In genomic region chr16:3643095-3643730, GRCh38 we compare ENCODE assay signal across 11 cellular contexts. TPM values are rescaled to one million over a fixed set of nuclear protein-coding genes. Genes with fewer than 3 reads are reported as not detected.
DNase-seq lines count a peak whose midpoint lies in the region; TF ChIP-seq lines count a peak whose summit lies in the region.
"Had no signal": no experiment of that assay in that cellular context is flagged by ENCODE, and none has a peak within 500 bp of the region (broad histone marks: within the 10 kb centered on the region; RNA-seq: fewer than 3 reads in every experiment).

No MANE protein-coding gene starts in this region.

- no peaks in the 10 kb centered on the region for H4K20me1 ChIP-seq in hepatocyte (ENCODE audit: insufficient read depth, poor library complexity, severe bottlenecking)

- H3K79me2 ChIP-seq in hepatocyte, result peaks cover 41% of the 10 kb centered on the region

- H3K9me3 ChIP-seq in hepatocyte (ENCODE audit: low read depth) (no peaks in the 10 kb centered on the region), spleen (no peaks in the 10 kb centered on the region)

- TF ChIP-seq CTCF in VCaP (conservative IDR thresholded peaks at IDR 0.05) (no peak), hepatocyte (IDR thresholded peaks at IDR 0.05; ENCODE audit: poor library complexity) (no peak), spleen (IDR thresholded peaks at IDR 0.05 in 8 of 11, conservative IDR thresholded peaks at IDR 0.05 in 3 of 11) (no peak)

- H3K4me1 ChIP-seq in hepatocyte (ENCODE audit: insufficient read depth), result peaks cover 68% of the 10 kb centered on the region
- H3K4me1 ChIP-seq in spleen, result peaks cover 0 to 1% (median 0%) of the 10 kb centered on the region in 6 donors

- H3K4me3 ChIP-seq in hepatocyte (no peak overlapping the region), spleen (no peak overlapping the region)

- intact Hi-C loops in spleen (cut with DNase I; ENCODE audit: low total_unique reads), result no loop called here

- H2AFZ ChIP-seq in hepatocyte, result no peak overlapping the region

- H3K4me2 ChIP-seq in hepatocyte, result peak overlapping the region; percentile 71
- H3K4me2 ChIP-seq: KMS-11 had no signal

- H3K27ac ChIP-seq in VCaP (peak overlapping the region; percentile 92), hepatocyte (peak overlapping the region; percentile 96), spleen (no peak overlapping the region)
- H3K27ac ChIP-seq: KMS-11 had no signal

- H3K36me3 ChIP-seq in hepatocyte (replicated peaks; ENCODE audit: insufficient read depth, low read depth) (no peaks in the 10 kb centered on the region), spleen (peaks cover 0 to 83% (median 27%) of the 10 kb centered on the region in 6 donors)

- H3K27me3 ChIP-seq in hepatocyte, result no peaks in the 10 kb centered on the region
- H3K27me3 ChIP-seq in spleen (replicated peaks in 1 of 7), result no peaks in the 10 kb centered on the region

- WGBS in hepatocyte (ENCODE audit: low lambda C conversion rate, missing lambda C conversion rate), result 78% methylated on average over 14 of the region's 14 CpGs
- WGBS in spleen, 5 donors, result 93 to 97% (median 95%) methylated on average over 13 to 14 of the region's 14 CpGs

- TF ChIP-seq POLR2A in spleen (IDR thresholded peaks at IDR 0.05), result no peak

- H3K9me2 ChIP-seq in hepatocyte (replicated peaks; ENCODE audit: insufficient read depth), result no peaks in the 10 kb centered on the region

- peak; percentile 8 for DNase-seq in activated T-cell treated with anti-CD3 and anti-CD28 coated beads, Interleukin-2, amount 50 U/mL, for 1 hour
- no peak for DNase-seq in activated T-cell treated with anti-CD3 and anti-CD28 coated beads for 4 hours
- DNase-seq in hepatocyte (ENCODE audit: low spot score), result peak; percentile 4
- peak; percentile 39 for DNase-seq in spleen
- no peak for DNase-seq in HuH-7.5 (ENCODE audit: low spot score)
- no peak for DNase-seq in DMS79 treated with DMSO at 0.1 percent for 48 hours (lab: John Stamatoyannopoulos, UW)
- DNase-seq in NCI-H748 (lab: John Stamatoyannopoulos, UW; ENCODE audit: unreplicated experiment), result no peak
- DNase-seq: activated naive CD4-positive, alpha-beta T cell treated with Interleukin-2 at 50 U/mL for 16 hours; NCI-H146 had no signal

RNA-seq across cellular contexts. Expression of gene DNASE1, which starts 11.3 kb away (rescaled TPM):
- 284 and 295 TPM in 2 replicates for total RNA-seq in hepatocyte
- polyA plus RNA-seq in hepatocyte, result 332 and 337 TPM in 2 replicates
- total RNA-seq in spleen, result 10 to 100 TPM; 23.9 to 51.9 (median 26.7) TPM
- polyA plus RNA-seq in spleen, result 10 to 100 TPM in 1 of 3 donors, 1 to 10 TPM in 2; 6.1 to 16.9 (median 8.2) TPM

RNA-seq across cellular contexts. Expression of gene SLX4, which starts 31.8 kb away (rescaled TPM):
- total RNA-seq in hepatocyte (3.5 and 4.6 TPM in 2 replicates), spleen (1 to 10 TPM; 5.9 to 8.8 (median 7.3) TPM)
- polyA plus RNA-seq in hepatocyte (1.9 and 3.4 TPM in 2 replicates), spleen (1 to 10 TPM; 1.8 to 4.0 (median 2.4) TPM)

Comparison
In these comparisons a context has a peak if more than half of its experiments do, and no peak if none do; other contexts are left out.
1. DNase-seq: peak in activated T-cell treated with anti-CD3 and anti-CD28 coated beads, Interleukin-2, amount 50 U/mL, for 1 hour (single experiment), hepatocyte (single experiment) and spleen (single experiment); none in activated T-cell treated with anti-CD3 and anti-CD28 coated beads for 4 hours (single experiment), HuH-7.5 (single experiment), DMS79 treated with DMSO at 0.1 percent for 48 hours (single experiment) and NCI-H748 (single experiment).
2. H3K27ac ChIP-seq: peak in VCaP (single experiment) and hepatocyte (single experiment); none in spleen (0 of 8).